In the genomic region with DNA sequence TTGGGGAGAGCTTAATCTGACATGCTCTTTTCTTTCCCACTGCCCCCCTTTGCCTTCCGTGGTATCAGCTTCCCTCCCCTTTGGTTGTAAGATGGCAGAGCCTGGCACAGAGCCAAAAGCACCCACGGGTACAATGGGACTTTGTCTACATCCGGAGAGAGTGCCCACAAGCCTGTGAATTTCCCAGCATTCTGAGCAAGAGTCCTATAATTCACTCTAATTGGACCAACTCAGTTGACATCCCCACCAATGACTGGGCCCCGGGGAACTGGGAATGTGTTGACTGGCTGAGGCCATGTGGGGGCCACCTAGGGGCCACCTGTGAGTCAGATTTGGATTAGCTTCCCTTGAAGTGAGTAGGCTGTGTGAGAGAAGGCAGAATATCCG, we compare ENCODE assay signal across 15 cellular contexts. TPM values are rescaled to one million over a fixed set of nuclear protein-coding genes. Genes with fewer than 3 reads are reported as not detected.
DNase-seq lines count a peak whose midpoint lies in the region; ATAC-seq and TF ChIP-seq lines count a peak whose summit lies in the region.
"Had no signal": no experiment of that assay in that cellular context is flagged by ENCODE, and none has a peak within 500 bp of the region (broad histone marks: within the 10 kb centered on the region; RNA-seq: fewer than 3 reads in every experiment).

No MANE protein-coding gene starts in this region.

- intact Hi-C loops in spleen (cut with DNase I; ENCODE audit: low total_unique reads), result no loop called here

- no peaks in the 10 kb centered on the region for H3K36me3 ChIP-seq in spleen

- H3K27ac ChIP-seq in spleen, result no peak overlapping the region

- TF ChIP-seq CTCF in spleen (IDR thresholded peaks at IDR 0.05 in 8 of 11, conservative IDR thresholded peaks at IDR 0.05 in 3 of 11), result no peak

- WGBS in spleen, 5 donors, result 36 to 60% (median 52%) methylated on average over 5 of the region's 5 CpGs

- no peak for ATAC-seq in HG03460 (IDR thresholded peaks at IDR 0.05; ENCODE audit: unreplicated experiment)
- ATAC-seq: left colon had no signal

- no peak for TF ChIP-seq POLR2A in spleen (IDR thresholded peaks at IDR 0.05)

- H3K4me1 ChIP-seq in spleen, result no peaks in the 10 kb centered on the region

- no peaks in the 10 kb centered on the region for H3K9me3 ChIP-seq in spleen

- no peak overlapping the region for H3K4me3 ChIP-seq in spleen

- peaks cover 0 to 39% (median 0%) of the 10 kb centered on the region in 7 donors for H3K27me3 ChIP-seq in spleen (replicated peaks in 1 of 7)

- DNase-seq in A172 (ENCODE audit: low spot score), result peak; percentile 39
- peak in 10 of 14 donors; percentile 25 to 87 (median 48) for DNase-seq in C1 segment of cervical spinal cord (lab: John Stamatoyannopoulos, UW)
- DNase-seq in NCI-H128 (lab: John Stamatoyannopoulos, UW; ENCODE audit: unreplicated experiment), result peak; percentile 27
- peak; percentile 59 for DNase-seq in foreskin melanocyte
- no peak for DNase-seq in spleen
- no peak for DNase-seq in mesenteric fat pad (ENCODE audit: low spot score)
- DNase-seq: activated CD4-positive, alpha-beta T cell treated with anti-CD3 and anti-CD28 coated beads, Interleukin-2, amount 10 ng/mL, durations not matched to agents 24 days and 14 days; CD4-positive, CD25-positive, alpha-beta regulatory T cell; left colon; NCI-H187 treated with DMSO at 0.1 percent for 48 hours; stimulated activated CD4-positive, alpha-beta T cell treated with anti-CD3 and anti-CD28 coated beads, Interleukin-4, amount 100 ng/mL, for 24 hours; T-helper 1 cell had no signal

RNA-seq across cellular contexts. Expression of a gene that starts 20.1 kb away (rescaled TPM):
- total RNA-seq in A172 (2014; rRNA removed; shearing (Covaris generic)), result 2.6 and 10.8 TPM in 2 replicates
- total RNA-seq in spleen (not detected), mesenteric fat pad (not detected)
- not detected for polyA plus RNA-seq in spleen
- total RNA-seq: bronchial epithelial cell; CD4-positive, CD25-positive, alpha-beta regulatory T cell had no signal
- polyA plus RNA-seq: CD4-positive, CD25-positive, alpha-beta regulatory T cell had no signal

RNA-seq across cellular contexts. Expression of a gene that starts 21.3 kb away (rescaled TPM):
- total RNA-seq in A172 (2014; rRNA removed; shearing (Covaris generic)), result not detected in 2 replicates
- not detected for total RNA-seq in spleen
- not detected for polyA plus RNA-seq in spleen
- total RNA-seq in mesenteric fat pad, result not detected
- total RNA-seq: activated CD4-positive, alpha-beta T cell treated with anti-CD3 and anti-CD28 coated beads, Interleukin-2, amount 10 ng/mL, durations not matched to agents 24 days and 14 days; bronchial epithelial cell; glomerular endothelial cell; left colon had no signal
- polyA plus RNA-seq: CD4-positive, CD25-positive, alpha-beta regulatory T cell had no signal

RNA-seq across cellular contexts. Expression of a gene that starts 39.4 kb away (rescaled TPM):
- 206 and 259 TPM in 2 replicates for total RNA-seq in A172 (2014; rRNA removed; shearing (Covaris generic))
- total RNA-seq in spleen (10 to 100 TPM; 51.1 to 81.2 (median 61.2) TPM), mesenteric fat pad (101 TPM)
- polyA plus RNA-seq in spleen, result 10 to 100 TPM; 21.2 to 37.3 (median 34.5) TPM

Comparison
In these comparisons a context has a peak if more than half of its experiments do, and no peak if none do; other contexts are left out.
1. DNase-seq: peak in A172 (single experiment), C1 segment of cervical spinal cord (10 of 14), NCI-H128 (single experiment) and foreskin melanocyte (single experiment); none in spleen (single experiment) and mesenteric fat pad (single experiment).